In the genomic region with DNA sequence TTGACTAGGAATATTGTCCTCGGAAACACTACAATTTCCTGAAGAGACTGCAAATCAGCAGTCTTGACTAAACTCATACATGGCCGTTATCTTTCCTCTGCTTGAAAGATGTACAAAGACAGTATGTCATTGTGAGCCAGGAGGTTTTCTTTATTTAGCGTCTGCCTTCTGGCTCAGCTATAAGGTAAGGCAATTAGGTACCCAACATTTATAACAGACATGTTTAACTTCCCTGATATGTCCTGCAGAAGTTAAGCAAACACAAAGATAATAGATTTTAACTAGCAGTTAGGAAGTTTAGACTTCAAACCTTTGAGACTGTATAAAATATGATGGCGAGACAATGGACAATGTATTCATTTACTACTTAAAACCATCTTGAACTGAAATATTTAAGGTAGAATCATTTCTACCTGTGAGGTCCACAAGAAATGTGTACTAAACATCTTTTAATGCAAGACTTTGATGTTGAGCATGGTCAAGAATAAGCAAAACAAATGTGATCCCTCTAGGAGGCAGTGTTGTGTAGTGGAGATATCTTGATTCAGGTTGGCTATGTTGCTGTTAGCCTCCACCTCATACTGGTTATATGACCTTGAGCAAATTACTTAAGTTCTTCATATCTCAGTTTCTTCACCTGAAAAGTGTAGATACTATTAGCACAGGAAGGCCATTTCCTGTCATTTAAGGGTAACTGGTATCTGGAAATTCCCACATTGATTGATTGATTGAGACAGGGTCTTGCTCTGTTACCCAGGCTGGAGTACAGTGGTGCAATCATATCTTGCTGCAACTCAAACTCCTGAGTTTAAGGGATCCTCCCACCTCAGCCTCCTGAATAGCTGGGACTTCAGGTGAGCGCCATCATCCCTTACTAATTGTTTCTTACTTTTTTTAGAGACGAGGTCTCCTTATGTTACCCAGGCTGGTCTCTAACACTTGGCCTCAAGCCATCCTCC, we compare ENCODE assay signal across 8 cellular contexts.
DNase-seq lines count a peak whose midpoint lies in the region; ATAC-seq and TF ChIP-seq lines count a peak whose summit lies in the region.

No MANE protein-coding gene starts in this region.

- dilution Hi-C loops in mammary epithelial cell (cut with HindIII; ENCODE audit: low sequenced_read_pairs) = no loop called here

- no peak overlapping the region for H3K23ac ChIP-seq in mesenchymal stem cell (ENCODE audit: low read length in 2 of 2)

- H3K4me2 ChIP-seq in mammary epithelial cell (ENCODE audit: insufficient read depth, low read depth, low read length) (no peak overlapping the region), mesenchymal stem cell (ENCODE audit: low read length, poor library complexity, severe bottlenecking) (no peak overlapping the region)

- POLR2A ChIA-PET in HEK293 (lab: Yijun Ruan, JAX) = no interaction called here

- no peaks in the 10 kb centered on the region for H3K79me1 ChIP-seq in mesenchymal stem cell (replicated peaks; ENCODE audit: low read length, poor library complexity, severe bottlenecking)

- DNase-seq in NCI-H146 (lab: John Stamatoyannopoulos, UW) (peak; percentile 2), NCI-H146 treated with DMSO at 0.1 percent for 48 hours (lab: John Stamatoyannopoulos, UW; ENCODE audit: unreplicated experiment) (no peak), NCI-H345 (lab: John Stamatoyannopoulos, UW) (peak; percentile 32), mammary epithelial cell (peak; percentile 58), mesenchymal stem cell (peak; percentile 60), SHP77 treated with DMSO at 0.1 percent for 48 hours (lab: John Stamatoyannopoulos, UW) (no peak)

- H3K9ac ChIP-seq in mammary epithelial cell (ENCODE audit: insufficient read depth, low read length) (no peak overlapping the region), mesenchymal stem cell (ENCODE audit: low read length) (no peak overlapping the region)

- H3K9me3 ChIP-seq in HEK293 (ENCODE audit: control insufficient read depth, insufficient read depth, low read depth, low read length) (no peaks in the 10 kb centered on the region), mammary epithelial cell (replicated peaks; ENCODE audit: insufficient read depth, low read length) (no peaks in the 10 kb centered on the region), mesenchymal stem cell (ENCODE audit: control insufficient read depth, low read length) (no peaks in the 10 kb centered on the region)

- H3K18ac ChIP-seq in mesenchymal stem cell (ENCODE audit: low read depth in 1 of 2, low read length in 2 of 2) = no peak overlapping the region

- no peak overlapping the region for H4K8ac ChIP-seq in mesenchymal stem cell (ENCODE audit: low read length)

- no peaks in the 10 kb centered on the region for H3K79me2 ChIP-seq in mammary epithelial cell (ENCODE audit: insufficient read depth, low read length)

- intact Hi-C loops in mammary epithelial cell (cut with micrococcal nuclease) = loop anchor here (1.0 to 10.0 kb wide), 5 partner anchors 102 to 1079 kb away; no protein-coding TSS in a partner anchor

- H2AK5ac ChIP-seq in mesenchymal stem cell (ENCODE audit: low read length, severe bottlenecking) = no peak overlapping the region

- no peaks in the 10 kb centered on the region for H3K36me3 ChIP-seq in HEK293 (ENCODE audit: control insufficient read depth in 2 of 2, insufficient read depth in 1 of 2, low read length in 2 of 2)
- no peaks in the 10 kb centered on the region for H3K36me3 ChIP-seq in mammary epithelial cell (ENCODE audit: insufficient read depth, low read length)
- H3K36me3 ChIP-seq in mesenchymal stem cell (ENCODE audit: control insufficient read depth in 1 of 2, insufficient read depth in 2 of 2, low read depth in 1 of 2, low read length in 2 of 2) = no peaks in the 10 kb centered on the region

- no peak overlapping the region for H2BK120ac ChIP-seq in mesenchymal stem cell (ENCODE audit: low read depth, low read length)

- H3K27ac ChIP-seq in HEK293 (ENCODE audit: extremely low read depth, low read depth, low read length) (no peak overlapping the region), mammary epithelial cell (ENCODE audit: insufficient read depth, low read depth, low read length) (no peak overlapping the region), mesenchymal stem cell (ENCODE audit: low read length, poor library complexity, severe bottlenecking) (no peak overlapping the region)

- H3K4me3 ChIP-seq in HEK293 (ENCODE audit: low read depth, low read length) (no peak overlapping the region), mammary epithelial cell (replicated peaks in 1 of 3; ENCODE audit: insufficient read depth in 1 of 3, low read depth in 2 of 3, low read length in 3 of 3) (no peak overlapping the region), mesenchymal stem cell (ENCODE audit: insufficient read depth in 1 of 2, low read depth in 1 of 2, low read length in 2 of 2) (no peak overlapping the region)

- ATAC-seq in GM21717 (IDR thresholded peaks at IDR 0.05; ENCODE audit: unreplicated experiment) = no peak

- H2BK12ac ChIP-seq in mesenchymal stem cell (ENCODE audit: low read length in 2 of 2) = no peak overlapping the region

- H3K4me1 ChIP-seq in HEK293 (ENCODE audit: control insufficient read depth, insufficient read depth, low read length) (no peaks in the 10 kb centered on the region; the same call in 1 of the 2 replicates), mammary epithelial cell (ENCODE audit: insufficient read depth, low read length) (no peaks in the 10 kb centered on the region), mesenchymal stem cell (ENCODE audit: control insufficient read depth, insufficient read depth, low read depth, low read length) (peaks cover 4% of the 10 kb centered on the region)

- H4K20me1 ChIP-seq in mammary epithelial cell (ENCODE audit: insufficient read depth, low read length) = no peaks in the 10 kb centered on the region

- peak; percentile 18; the same call in 1 of the 2 replicates for TF ChIP-seq CTCF in HEK293 (tag by site-specific recombination; IDR thresholded peaks at IDR 0.05)
- TF ChIP-seq CTCF in mammary epithelial cell (conservative IDR thresholded peaks at IDR 0.05 in 1 of 2, IDR thresholded peaks at IDR 0.05 in 1 of 2; ENCODE audit: extremely low read depth in 1 of 2, insufficient read depth in 1 of 2, low read depth in 1 of 2, low read length in 2 of 2) = peak; percentile 60 to 79

- CTCF ChIA-PET in HEK293 (lab: Yijun Ruan, JAX) = interaction anchor here (0.6 to 2.2 kb wide), 6 partner anchors 10 to 813 kb away, joined by 3 to 7 read pairs (median 5); no protein-coding TSS in a partner anchor
- CTCF ChIA-PET in mammary epithelial cell (lab: Charles Lee; ENCODE audit: low non-redundant PET) = no interaction called here

- WGBS in mammary epithelial cell (ENCODE audit: low coverage, missing lambda C conversion rate) = 81% methylated on average over 4 of the region's 6 CpGs
- WGBS in mesenchymal stem cell = 100% methylated on average over 3 of the region's 6 CpGs

- BruUV-seq in mammary epithelial cell (replicated peaks; lab: Mats Ljungman, UMichigan) = no TSS peak

- H3K4ac ChIP-seq in mesenchymal stem cell (ENCODE audit: low read depth in 1 of 2, low read length in 2 of 2) = no peak overlapping the region

- in situ Hi-C loops in mammary epithelial cell (cut with MboI; ENCODE audit: low sequenced_read_pairs in 2 of 2) = loop anchor here (10.0 kb wide), 1 partner anchor 359 kb away; no protein-coding TSS in a partner anchor

- H3K27me3 ChIP-seq in mammary epithelial cell (ENCODE audit: insufficient read depth, low read length) = no peaks in the 10 kb centered on the region
- H3K27me3 ChIP-seq in mesenchymal stem cell (ENCODE audit: control insufficient read depth in 1 of 2, insufficient read depth in 1 of 2, low read length in 2 of 2) = no peaks in the 10 kb centered on the region

- H2AFZ ChIP-seq in mammary epithelial cell (ENCODE audit: low read depth, low read length) (no peak overlapping the region), mesenchymal stem cell (ENCODE audit: low read depth, low read length) (no peak overlapping the region)

- H2BK5ac ChIP-seq in mesenchymal stem cell (ENCODE audit: low read depth, low read length, poor library complexity, severe bottlenecking) = no peak overlapping the region

- H2BK15ac ChIP-seq in mesenchymal stem cell (ENCODE audit: low read depth, poor library complexity, severe bottlenecking) = no peak overlapping the region

- H4K91ac ChIP-seq in mesenchymal stem cell (ENCODE audit: low read length) = no peak overlapping the region

- no peak overlapping the region for H3K14ac ChIP-seq in mesenchymal stem cell (ENCODE audit: low read length in 2 of 2)

TF ChIP-seq in HEK293, 187 proteins besides CTCF, POLR2A, EP300 and RAD21:
- TF ChIP-seq ZNF654 (tag by site-specific recombination; IDR thresholded peaks at IDR 0.05; ENCODE audit: low read depth) = peak; percentile 54
- no peak for TF ChIP-seq ZNF747 (tag by site-specific recombination; IDR thresholded peaks at IDR 0.05)
- TF ChIP-seq ZNF146 (tag by site-specific recombination; IDR thresholded peaks at IDR 0.05) = no peak
- TF ChIP-seq ZNF2 (tag by site-specific recombination; IDR thresholded peaks at IDR 0.05) = 0 out of 2 replicates have a peak, but pooled peaks have one; percentile 26
- no peak for TF ChIP-seq ZNF843 (tag by site-specific recombination; IDR thresholded peaks at IDR 0.05)
- TF ChIP-seq KLF10 (tag by site-specific recombination; IDR thresholded peaks at IDR 0.05) = no peak
- TF ChIP-seq GLI4 (tag by site-specific recombination; IDR thresholded peaks at IDR 0.05) = no peak
TF ChIP-seq in HEK293: peak in this region for 2.

Comparison
In these comparisons a context has a peak if more than half of its experiments do, and no peak if none do; other contexts are left out.
1. DNase-seq: peak in NCI-H146 (single experiment), NCI-H345 (single experiment), mammary epithelial cell (single experiment) and mesenchymal stem cell (single experiment); none in NCI-H146 treated with DMSO at 0.1 percent for 48 hours (single experiment) and SHP77 treated with DMSO at 0.1 percent for 48 hours (single experiment).